31 cellular contexts compared by ENCODE assay signal in genomic region chr11:123611698-123612097, GRCh38. TPM values are rescaled to one million over a fixed set of nuclear protein-coding genes. Genes with fewer than 3 reads are reported as not detected.
"Had no signal": no experiment of that assay in that cellular context is flagged by ENCODE, and none has a peak within 500 bp of the region (broad histone marks: within the 10 kb centered on the region; RNA-seq: fewer than 3 reads in every experiment).

No MANE protein-coding gene starts in this region.

- DNase-seq: activated B cell treated with CpG ODN at 0.5 μM for 24 hours; activated CD4-positive, alpha-beta T cell treated with anti-CD3 and anti-CD28 coated beads for 4 hours; activated CD4-positive, CD25-positive, alpha-beta regulatory T cell treated with anti-CD3 and anti-CD28 coated beads, Interleukin-2, amount 50 U/mL, for 72 hours; activated CD8-positive, alpha-beta T cell treated with anti-CD3 and anti-CD28 coated beads for 36 hours; activated gamma-delta T cell treated with Interleukin-2 at 50 U/mL for 16 hours; activated naive CD4-positive, alpha-beta T cell treated with anti-CD3 and anti-CD28 coated beads for 36 hours; activated T-cell treated with anti-CD3 and anti-CD28 coated beads, Interleukin-2, amount 50 U/mL, for 1 hour; amniotic stem cell; aorta; brain microvascular endothelial cell; central memory CD4-positive, alpha-beta T cell; Karpas-422; KBM-7; NCI-H1105; NCI-H1417 treated with DMSO at 0.1 percent for 48 hours; NCI-H187 treated with DMSO at 0.1 percent for 48 hours; NCI-H2081; NCI-H226; NCI-H446 treated with DMSO at 0.1 percent for 48 hours; NCI-H774; PC-3; Peyer's patch; RPMI8226; SHP77 treated with DMSO at 0.1 percent for 48 hours; SK-N-SH; T-cell; T1000 had no signal

- H3K36me3 ChIP-seq: SJSA1 had no signal

- H3K4me1 Mint-ChIP-seq: activated B cell treated with CpG ODN at 0.5 μM for 24 hours, T-cell had no signal

- H3K4me1 ChIP-seq: Peyer's patch, SJSA1 had no signal

- H3K27me3 Mint-ChIP-seq: activated B cell treated with CpG ODN at 0.5 μM for 24 hours; activated CD8-positive, alpha-beta T cell treated with anti-CD3 and anti-CD28 coated beads for 36 hours; IgD-negative memory B cell; T-cell had no signal

- H3K4me3 Mint-ChIP-seq: activated B cell treated with CpG ODN at 0.5 μM for 24 hours; activated CD8-positive, alpha-beta T cell treated with anti-CD3 and anti-CD28 coated beads for 36 hours; activated naive CD4-positive, alpha-beta T cell treated with anti-CD3 and anti-CD28 coated beads for 36 hours; activated T-helper 1 cell treated with anti-CD3 and anti-CD28 coated beads, Interleukin-12 subunit alpha, Interleukin-12 subunit beta, Interleukin-2, Interleukin-4 antibody, amounts not matched to agents 30 ng/mL and 10 ng/mL and 1 ng/mL, durations not matched to agents 14 hours and 24 hours and 36 hours; IgD-negative memory B cell; T-cell had no signal

- H3K9me3 ChIP-seq: Peyer's patch, SJSA1, SK-N-SH had no signal

- H3K4me3 ChIP-seq: Peyer's patch, SJSA1 had no signal

- H3K27ac Mint-ChIP-seq: activated B cell treated with CpG ODN at 0.5 μM for 24 hours; activated CD8-positive, alpha-beta T cell treated with anti-CD3 and anti-CD28 coated beads for 36 hours; activated naive CD4-positive, alpha-beta T cell treated with anti-CD3 and anti-CD28 coated beads for 36 hours; activated naive CD4-positive, alpha-beta T cell treated with anti-CD3 and anti-CD28 coated beads, Interleukin-2, amount 50 U/mL, for 72 hours; activated T-helper 1 cell treated with anti-CD3 and anti-CD28 coated beads, Interleukin-12 subunit alpha, Interleukin-12 subunit beta, Interleukin-2, Interleukin-4 antibody, amounts not matched to agents 30 ng/mL and 10 ng/mL and 1 ng/mL, durations not matched to agents 14 hours and 24 hours and 36 hours; IgD-negative memory B cell; T-cell had no signal

- H3K9me3 Mint-ChIP-seq: activated B cell treated with CpG ODN at 0.5 μM for 24 hours; activated CD8-positive, alpha-beta T cell treated with anti-CD3 and anti-CD28 coated beads for 36 hours; activated naive CD4-positive, alpha-beta T cell treated with anti-CD3 and anti-CD28 coated beads for 36 hours; activated naive CD4-positive, alpha-beta T cell treated with anti-CD3 and anti-CD28 coated beads, Interleukin-2, amount 50 U/mL, for 72 hours; activated T-helper 1 cell treated with anti-CD3 and anti-CD28 coated beads, Interleukin-12 subunit alpha, Interleukin-12 subunit beta, Interleukin-2, Interleukin-4 antibody, amounts not matched to agents 30 ng/mL and 10 ng/mL and 1 ng/mL, durations not matched to agents 14 hours and 24 hours and 36 hours; IgD-negative memory B cell; T-cell had no signal

- H3K36me3 Mint-ChIP-seq: IgD-negative memory B cell had no signal

- H3K9ac ChIP-seq: SK-N-SH had no signal

- H3K27me3 ChIP-seq: brain microvascular endothelial cell, Peyer's patch, SJSA1 had no signal

RNA-seq across cellular contexts. Expression of gene SCN3B, which starts 42.7 kb away (rescaled TPM):
- polyA plus RNA-seq: IgD-negative memory B cell had no signal
